22 cellular contexts compared by ENCODE assay signal in the genomic region with DNA sequence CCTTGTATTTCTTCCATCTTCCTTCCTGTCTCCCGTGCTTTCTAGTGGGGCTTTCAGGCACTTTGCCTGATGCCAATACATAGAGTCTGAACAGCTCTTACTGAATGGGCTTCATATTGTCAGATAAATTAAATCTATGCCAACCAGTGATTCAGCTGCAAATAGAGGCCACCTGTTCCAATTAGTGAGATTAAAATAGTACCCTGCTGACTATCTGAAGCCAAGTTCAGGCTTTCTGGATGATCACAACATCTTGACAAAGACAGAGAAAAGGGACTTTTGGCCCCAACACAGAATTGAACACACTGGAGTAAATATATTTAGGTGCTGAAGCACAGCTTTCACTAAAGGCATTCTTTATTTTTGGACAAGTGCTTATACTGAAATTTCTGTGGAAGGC. TPM values are rescaled to one million over a fixed set of nuclear protein-coding genes. Genes with fewer than 3 reads are reported as not detected.
"Had no signal": no experiment of that assay in that cellular context is flagged by ENCODE, and none has a peak within 500 bp of the region (broad histone marks: within the 10 kb centered on the region; RNA-seq: fewer than 3 reads in every experiment).

No MANE protein-coding gene starts in this region.

- H3K36me3 Mint-ChIP-seq: naive B cell had no signal

- H3K9me3 ChIP-seq: body of pancreas, heart right ventricle, ovary, right lobe of liver, suprapubic skin, transverse colon had no signal

- H3K27ac ChIP-seq: body of pancreas, coronary artery, heart right ventricle, ovary, right lobe of liver, suprapubic skin, transverse colon had no signal

- H3K27ac Mint-ChIP-seq: activated CD4-positive, alpha-beta T cell treated with anti-CD3 and anti-CD28 coated beads, Interleukin-2, amount 10 ng/mL, durations not matched to agents 24 days and 14 days; activated CD8-positive, alpha-beta T cell treated with anti-CD3 and anti-CD28 coated beads for 36 hours; activated naive CD8-positive, alpha-beta T cell treated with anti-CD3 and anti-CD28 coated beads, Interleukin-2, amount 10 ng/mL, durations not matched to agents 7 days and 5 days; activated T-cell treated with anti-CD3 and anti-CD28 coated beads, Interleukin-2, amount 50 U/mL, for 24 hours; activated T-helper 2 cell treated with anti-CD3 and anti-CD28 coated beads, Interferon-gamma antibody, Interleukin-2, Interleukin-4, amounts not matched to agents 10 μg/mL and 5 μg/mL and 100 μg/mL, durations not matched to agents 14 hours and 24 hours and 36 hours; stimulated activated naive CD8-positive, alpha-beta T cell treated with anti-CD3 and anti-CD28 coated beads, Interleukin-15, amount 100 ng/mL, for 72 hours had no signal

- H3K36me3 ChIP-seq: heart right ventricle, ovary, right lobe of liver, suprapubic skin, transverse colon had no signal

- H3K27me3 Mint-ChIP-seq: naive B cell had no signal

- DNase-seq: activated CD4-positive, alpha-beta T cell treated with anti-CD3 and anti-CD28 coated beads, Interleukin-2, amount 10 ng/mL, durations not matched to agents 24 days and 14 days; activated CD4-positive, CD25-positive, alpha-beta regulatory T cell; activated CD8-positive, alpha-beta T cell treated with anti-CD3 and anti-CD28 coated beads for 36 hours; activated naive CD4-positive, alpha-beta T cell treated with Interleukin-2 at 50 U/mL for 16 hours; activated naive CD8-positive, alpha-beta T cell treated with anti-CD3 and anti-CD28 coated beads, Interleukin-2, amount 10 ng/mL, durations not matched to agents 7 days and 5 days; activated T-cell treated with anti-CD3 and anti-CD28 coated beads, Interleukin-2, amount 50 U/mL, for 24 hours; body of pancreas; central memory CD4-positive, alpha-beta T cell; heart right ventricle; left ventricle myocardium superior; naive B cell; ovary; right lobe of liver; stimulated activated CD4-positive, alpha-beta T cell treated with anti-CD3 and anti-CD28 coated beads, Interleukin-4, amount 100 ng/mL, for 1 hour; stimulated activated naive CD8-positive, alpha-beta T cell treated with anti-CD3 and anti-CD28 coated beads, Interleukin-15, amount 100 ng/mL, for 72 hours; T1000; transverse colon had no signal

- H3K4me3 ChIP-seq: body of pancreas, coronary artery, heart right ventricle, ovary, right lobe of liver, smooth muscle cell, suprapubic skin, transverse colon had no signal

- H3K4me3 Mint-ChIP-seq: activated CD4-positive, alpha-beta T cell treated with anti-CD3 and anti-CD28 coated beads, Interleukin-2, amount 10 ng/mL, durations not matched to agents 24 days and 14 days; activated CD8-positive, alpha-beta T cell treated with anti-CD3 and anti-CD28 coated beads for 36 hours; activated naive CD8-positive, alpha-beta T cell treated with anti-CD3 and anti-CD28 coated beads, Interleukin-2, amount 10 ng/mL, durations not matched to agents 7 days and 5 days; activated T-cell treated with anti-CD3 and anti-CD28 coated beads, Interleukin-2, amount 50 U/mL, for 24 hours; naive B cell; stimulated activated naive CD8-positive, alpha-beta T cell treated with anti-CD3 and anti-CD28 coated beads, Interleukin-15, amount 100 ng/mL, for 72 hours had no signal

- ATAC-seq: activated CD8-positive, alpha-beta T cell treated with anti-CD3 and anti-CD28 coated beads for 36 hours; body of pancreas; esophagus mucosa; heart right ventricle; left ventricle myocardium superior; stimulated activated naive CD8-positive, alpha-beta T cell treated with anti-CD3 and anti-CD28 coated beads, Interleukin-15, amount 100 ng/mL, for 72 hours had no signal

- H3K4me1 ChIP-seq: body of pancreas had no signal

- H3K9me3 Mint-ChIP-seq: activated CD4-positive, alpha-beta T cell treated with anti-CD3 and anti-CD28 coated beads, Interleukin-2, amount 10 ng/mL, durations not matched to agents 24 days and 14 days; activated CD8-positive, alpha-beta T cell treated with anti-CD3 and anti-CD28 coated beads for 36 hours; activated naive CD8-positive, alpha-beta T cell treated with anti-CD3 and anti-CD28 coated beads, Interleukin-2, amount 10 ng/mL, durations not matched to agents 7 days and 5 days; activated T-cell treated with anti-CD3 and anti-CD28 coated beads, Interleukin-2, amount 50 U/mL, for 24 hours; activated T-helper 2 cell treated with anti-CD3 and anti-CD28 coated beads, Interferon-gamma antibody, Interleukin-2, Interleukin-4, amounts not matched to agents 10 μg/mL and 5 μg/mL and 100 μg/mL, durations not matched to agents 14 hours and 24 hours and 36 hours; naive B cell; stimulated activated naive CD8-positive, alpha-beta T cell treated with anti-CD3 and anti-CD28 coated beads, Interleukin-15, amount 100 ng/mL, for 72 hours had no signal

- H3K27me3 ChIP-seq: body of pancreas, heart right ventricle, ovary, right lobe of liver, suprapubic skin, transverse colon had no signal

RNA-seq across cellular contexts. Expression of gene TMCC3, which starts 11.8 kb away (rescaled TPM):
- total RNA-seq: activated CD4-positive, alpha-beta T cell treated with anti-CD3 and anti-CD28 coated beads, Interleukin-2, amount 10 ng/mL, durations not matched to agents 24 days and 14 days had no signal
